ENCODE assay signal across 12 cellular contexts in genomic region chr6:41639556-41640371, GRCh38. TPM values are rescaled to one million over a fixed set of nuclear protein-coding genes. Genes with fewer than 3 reads are reported as not detected.
A peak's percentile ranks its signal among the peaks of the same experiment; 100 is the strongest.
DNase-seq lines count a peak whose midpoint lies in the region; ATAC-seq, FAIRE-seq and TF ChIP-seq lines count a peak whose summit lies in the region.
"Had no signal": no experiment of that assay in that cellular context is flagged by ENCODE, and none has a peak within 500 bp of the region (broad histone marks: within the 10 kb centered on the region; RNA-seq: fewer than 3 reads in every experiment).

No MANE protein-coding gene starts in this region.

- no peak for ATAC-seq in gastrocnemius medialis
- no peak for ATAC-seq in GM21367 (IDR thresholded peaks at IDR 0.05; ENCODE audit: unreplicated experiment)
- ATAC-seq: K562 had no signal

- H3K9ac ChIP-seq in keratinocyte (ENCODE audit: control insufficient read depth, extremely low read depth, insufficient read depth, low read length): no peak overlapping the region

- H3K79me2 ChIP-seq in keratinocyte (ENCODE audit: control insufficient read depth, insufficient read depth, low read length): peaks cover 52% of the 10 kb centered on the region
- H3K79me2 ChIP-seq in OCI-LY7 (ENCODE audit: insufficient read depth, low read depth, low read length): no peaks in the 10 kb centered on the region

- DNase-seq in HAP-1 (ENCODE audit: low spot score in 2 of 2) (peak in 1 of 2 experiments; percentile 7), astrocyte of the hippocampus (ENCODE audit: low read depth, low spot score) (peak; percentile 53), keratinocyte (ENCODE audit: low read depth, low spot score) (no peak), gastrocnemius medialis (no peak), NCI-H2081 (lab: John Stamatoyannopoulos, UW) (no peak), OCI-LY7 (ENCODE audit: low spot score) (no peak)
- DNase-seq in effector memory CD4-positive, alpha-beta T cell: no peak
- DNase-seq: activated CD4-positive, alpha-beta memory T cell treated with anti-CD3 and anti-CD28 coated beads for 36 hours; adrenal gland; transverse colon had no signal

- H3K4me1 ChIP-seq in HAP-1: peaks cover 7% of the 10 kb centered on the region
- H3K4me1 ChIP-seq in keratinocyte (ENCODE audit: control insufficient read depth, extremely low read depth, insufficient read depth, low read length): peaks cover 55% of the 10 kb centered on the region
- peaks cover 6 to 19% of the 10 kb centered on the region in 2 donors for H3K4me1 ChIP-seq in gastrocnemius medialis
- no peaks in the 10 kb centered on the region for H3K4me1 ChIP-seq in OCI-LY7 (ENCODE audit: insufficient read depth, low read length, poor library complexity, severe bottlenecking)
- H3K4me1 ChIP-seq in effector memory CD4-positive, alpha-beta T cell (ENCODE audit: control insufficient read depth, insufficient read depth, low read length, poor library complexity, severe bottlenecking): peaks cover 15% of the 10 kb centered on the region

- POLR2A ChIA-PET in OCI-LY7 (lab: Charles Lee): no interaction called here

- peaks cover 5% of the 10 kb centered on the region for H3K9me1 ChIP-seq in keratinocyte (ENCODE audit: control insufficient read depth, extremely low read depth, insufficient read depth, low read length)

- no peaks in the 10 kb centered on the region for H3K9me3 ChIP-seq in HAP-1
- H3K9me3 ChIP-seq in keratinocyte (ENCODE audit: control insufficient read depth, low read depth, low read length): no peaks in the 10 kb centered on the region
- H3K9me3 ChIP-seq in gastrocnemius medialis: no peaks in the 10 kb centered on the region
- no peaks in the 10 kb centered on the region for H3K9me3 ChIP-seq in OCI-LY7 (ENCODE audit: low read length)
- H3K9me3 ChIP-seq in effector memory CD4-positive, alpha-beta T cell (ENCODE audit: control insufficient read depth, low read length): no peaks in the 10 kb centered on the region
- H3K9me3 ChIP-seq: adrenal gland, transverse colon had no signal

- H4K20me1 ChIP-seq in keratinocyte (ENCODE audit: control insufficient read depth, extremely low read depth, insufficient read depth, low read length) (peaks cover 11% of the 10 kb centered on the region), OCI-LY7 (ENCODE audit: insufficient read depth, low read length) (no peaks in the 10 kb centered on the region)

- H3K4me3 ChIP-seq in HAP-1 (peak overlapping the region; percentile 66), keratinocyte (ENCODE audit: control insufficient read depth in 2 of 3, extremely low read depth in 1 of 3, insufficient read depth in 2 of 3, low read depth in 1 of 3, low read length in 3 of 3) (no peak overlapping the region), gastrocnemius medialis (peak overlapping the region; percentile 45 to 58 (median 46)), OCI-LY7 (ENCODE audit: low read depth, low read length, poor library complexity, severe bottlenecking) (no peak overlapping the region)
- H3K4me3 ChIP-seq in effector memory CD4-positive, alpha-beta T cell (ENCODE audit: insufficient read depth, low read depth, low read length, poor library complexity, severe bottlenecking): no peak overlapping the region
- H3K4me3 ChIP-seq: K562 had no signal

- no TSS peak for BruUV-seq in OCI-LY7 (replicated peaks; lab: Mats Ljungman, UMichigan)

- H2AFZ ChIP-seq in keratinocyte (ENCODE audit: control insufficient read depth, low read length) (no peak overlapping the region), OCI-LY7 (ENCODE audit: low read length) (no peak overlapping the region)

- peak overlapping the region; percentile 71 for H3K4me2 ChIP-seq in keratinocyte (ENCODE audit: control insufficient read depth, extremely low read depth, insufficient read depth, low read depth, low read length)
- no peak overlapping the region for H3K4me2 ChIP-seq in OCI-LY7 (ENCODE audit: low read length)

- CTCF ChIA-PET in OCI-LY7 (lab: Charles Lee; ENCODE audit: unreplicated experiment): no interaction called here

- intact Hi-C loops in gastrocnemius medialis (cut with DNase I; ENCODE audit: low total_unique reads) (no loop called here), OCI-LY7 (cut with micrococcal nuclease; ENCODE audit: unreplicated experiment) (no loop called here)

- TF ChIP-seq POLR2A in gastrocnemius medialis (IDR thresholded peaks at IDR 0.05): no peak

- no peak for TF ChIP-seq CTCF in keratinocyte (optimal IDR thresholded peaks at IDR 0.05 in 1 of 3, IDR thresholded peaks at IDR 0.05 in 1 of 3, conservative IDR thresholded peaks at IDR 0.05 in 1 of 3; ENCODE audit: extremely low read depth in 1 of 3, insufficient read depth in 2 of 3, low read length in 3 of 3)
- no peak for TF ChIP-seq CTCF in gastrocnemius medialis (IDR thresholded peaks at IDR 0.05 in 4 of 5, conservative IDR thresholded peaks at IDR 0.05 in 1 of 5)
- TF ChIP-seq CTCF in OCI-LY7 (conservative IDR thresholded peaks at IDR 0.05; ENCODE audit: low read length): no peak

- FAIRE-seq in keratinocyte (lab: Jason Lieb, UNC): no peak
- FAIRE-seq: K562 had no signal

- H3K27ac ChIP-seq in keratinocyte (ENCODE audit: control insufficient read depth, insufficient read depth, low read length) (no peak overlapping the region), gastrocnemius medialis (no peak overlapping the region), OCI-LY7 (ENCODE audit: low read depth, low read length, poor library complexity, severe bottlenecking) (no peak overlapping the region)
- H3K27ac ChIP-seq in effector memory CD4-positive, alpha-beta T cell (ENCODE audit: insufficient read depth, low read length, poor library complexity, severe bottlenecking): no peak overlapping the region

- no peaks in the 10 kb centered on the region for H3K9me2 ChIP-seq in OCI-LY7 (ENCODE audit: insufficient read depth, low read length)

- H3K36me3 ChIP-seq in HAP-1 (replicated peaks): no peaks in the 10 kb centered on the region
- peaks cover 14 to 26% of the 10 kb centered on the region in 2 experiments for H3K36me3 ChIP-seq in keratinocyte (ENCODE audit: control insufficient read depth in 2 of 2, extremely low read depth in 1 of 2, insufficient read depth in 2 of 2, low read length in 2 of 2)
- no peaks in the 10 kb centered on the region for H3K36me3 ChIP-seq in gastrocnemius medialis
- H3K36me3 ChIP-seq in OCI-LY7 (ENCODE audit: insufficient read depth, low read length): no peaks in the 10 kb centered on the region
- H3K36me3 ChIP-seq in effector memory CD4-positive, alpha-beta T cell (ENCODE audit: control insufficient read depth, insufficient read depth, low read length): no peaks in the 10 kb centered on the region
- H3K36me3 ChIP-seq: adrenal gland, transverse colon had no signal

- in situ Hi-C loops in HAP-1 (cut with MboI; ENCODE audit: low sequenced_read_pairs): no loop called here
- in situ Hi-C loops in gastrocnemius medialis (cut with MboI; ENCODE audit: low sequenced_read_pairs in 4 of 4): no loop called here

- dilution Hi-C loops in keratinocyte (cut with MboI; ENCODE audit: extremely low pct_ligation_motif_present, low sequenced_read_pairs): no loop called here

- no peaks in the 10 kb centered on the region for H3K27me3 ChIP-seq in HAP-1 (ENCODE audit: low read depth)
- H3K27me3 ChIP-seq in keratinocyte (ENCODE audit: control insufficient read depth, extremely low read depth, insufficient read depth, low read length): no peaks in the 10 kb centered on the region
- peaks cover 30 to 47% (median 36%) of the 10 kb centered on the region in 3 donors for H3K27me3 ChIP-seq in gastrocnemius medialis
- peaks cover 16% of the 10 kb centered on the region for H3K27me3 ChIP-seq in effector memory CD4-positive, alpha-beta T cell (replicated peaks; ENCODE audit: control insufficient read depth, insufficient read depth, low read length, poor library complexity, severe bottlenecking)

RNA-seq across cellular contexts. Expression of gene MDFI, which starts 1.5 kb away (rescaled TPM):
- 60.1 to 104 TPM (median 76.2 TPM) in 3 replicates for polyA plus RNA-seq in keratinocyte
- 11.8 TPM for polyA plus RNA-seq in keratinocyte (2011; ENCODE audit: low read depth)
- 51.0 and 110 TPM in 2 replicates for polyA plus RNA-seq in keratinocyte (2011; cell fraction: cytosol; rRNA removed)
- polyA plus RNA-seq in keratinocyte (2011; cell fraction: nucleus; rRNA removed): 108 and 157 TPM in 2 replicates
- 37.2 and 90.1 TPM in 2 replicates for polyA plus RNA-seq in keratinocyte (2012; ENCODE audit: low replicate concordance)
- 32.9 to 60.9 TPM (median 37.5 TPM) in 3 replicates for polyA minus RNA-seq in keratinocyte
- polyA minus RNA-seq in keratinocyte (2011; cell fraction: cytosol; rRNA and poly(A)+ RNA removed): 109 TPM
- polyA minus RNA-seq in keratinocyte (2011; cell fraction: nucleus; rRNA and poly(A)+ RNA removed): 32.3 and 41.4 TPM in 2 replicates
- 1 to 10 TPM in 1 of 4 donors, under 1 TPM in 1, not detected in 2; 0.26 to 1.1 TPM for total RNA-seq in gastrocnemius medialis
- not detected in 2 replicates for total RNA-seq in OCI-LY7 (2014; rRNA removed; shearing (Covaris generic))
- total RNA-seq in OCI-LY7 (2022): not detected in 2 replicates
- total RNA-seq: activated CD4-positive, alpha-beta memory T cell treated with anti-CD3 and anti-CD28 coated beads for 36 hours; K562 had no signal
- polyA plus RNA-seq: K562 had no signal

Comparison
In these comparisons a context has a peak if more than half of its experiments do, and no peak if none do; other contexts are left out.
1. H3K4me3 ChIP-seq: peak in HAP-1 (single experiment) and gastrocnemius medialis (4 of 4); none in keratinocyte (0 of 3), OCI-LY7 (single experiment) and effector memory CD4-positive, alpha-beta T cell (single experiment).